Comparison of ENCODE assay signal across 8 cellular contexts in genomic region chr11:45771194-45771941, GRCh38. TPM values are rescaled to one million over a fixed set of nuclear protein-coding genes. Genes with fewer than 3 reads are reported as not detected.
DNase-seq lines count a peak whose midpoint lies in the region; ATAC-seq and TF ChIP-seq lines count a peak whose summit lies in the region.

No MANE protein-coding gene starts in this region.

- DNase-seq in DMS114 treated with DMSO at 0.1 percent for 48 hours (lab: John Stamatoyannopoulos, UW; ENCODE audit: unreplicated experiment) (peak; percentile 20), HuH-7 (ENCODE audit: low spot score) (peak; percentile 65), SJCRH30 (peak; percentile 52 to 81), glomerular visceral epithelial cell (ENCODE audit: extremely low spot score) (peak; percentile 37), osteoblast (ENCODE audit: insufficient read length, low spot score, missing footprints) (peak; percentile 89)
- DNase-seq in activated naive CD4-positive, alpha-beta T cell treated with Interleukin-2 at 50 U/mL for 16 hours = peak; percentile 79

- H3K9me3 ChIP-seq in SJCRH30 (replicated peaks) (no peaks in the 10 kb centered on the region), osteoblast (ENCODE audit: low read depth, low read length) (no peaks in the 10 kb centered on the region)

- no peaks in the 10 kb centered on the region for H3K79me2 ChIP-seq in osteoblast (ENCODE audit: insufficient read depth, low read length)

- peak overlapping the region; percentile 39 for H3K4me3 ChIP-seq in SJCRH30
- peak overlapping the region; percentile 80 for H3K4me3 ChIP-seq in osteoblast (ENCODE audit: insufficient read depth, low read length)

- H3K36me3 ChIP-seq in SJCRH30 (no peaks in the 10 kb centered on the region), osteoblast (ENCODE audit: insufficient read depth, low read length) (no peaks in the 10 kb centered on the region)

- peak overlapping the region; percentile 100 for H3K4me2 ChIP-seq in osteoblast (ENCODE audit: insufficient read depth, low read length)

- H3K4me1 ChIP-seq in SJCRH30 (no peaks in the 10 kb centered on the region), osteoblast (ENCODE audit: insufficient read depth, low read length) (peaks cover 6% of the 10 kb centered on the region)

- peak overlapping the region; percentile 97 for H2AFZ ChIP-seq in osteoblast (ENCODE audit: low read length)

- no peak overlapping the region for H3K27ac ChIP-seq in SJCRH30
- no peak overlapping the region for H3K27ac ChIP-seq in osteoblast (ENCODE audit: low read depth, low read length)
- peak overlapping the region; percentile 40 for H3K27ac ChIP-seq in temporal lobe (ENCODE audit: low read depth, low read length)

- peak; percentile 85 for TF ChIP-seq CTCF in osteoblast (IDR thresholded peaks at IDR 0.05; ENCODE audit: extremely low read depth, low read depth, low read length)

- H3K27me3 ChIP-seq in SJCRH30 = peaks cover 3% of the 10 kb centered on the region; the same call in 1 of the 2 replicates
- peaks cover 24% of the 10 kb centered on the region for H3K27me3 ChIP-seq in osteoblast (ENCODE audit: insufficient read depth, low read length)

- H4K20me1 ChIP-seq in osteoblast (ENCODE audit: insufficient read depth, low read length) = peaks cover 3% of the 10 kb centered on the region

- peak; percentile 53 for ATAC-seq in GM21390 (IDR thresholded peaks at IDR 0.05; ENCODE audit: unreplicated experiment)

RNA-seq across cellular contexts. Expression of gene SLC35C1, which starts 33.6 kb away (rescaled TPM):
- total RNA-seq in SJCRH30 (2014; rRNA removed; shearing (Covaris generic)) = 2.5 and 3.3 TPM in 2 replicates
- total RNA-seq in osteoblast = 10.6 and 12.3 TPM in 2 replicates
- total RNA-seq in temporal lobe = 5.9 TPM

Comparison
In these comparisons a context has a peak if more than half of its experiments do, and no peak if none do; other contexts are left out.
1. DNase-seq: peak in every context shown above with its lines; median percentile 89 in osteoblast; 79 in activated naive CD4-positive, alpha-beta T cell treated with Interleukin-2 at 50 U/mL for 16 hours; 66 in SJCRH30; 65 in HuH-7; 37 in glomerular visceral epithelial cell; 20 in DMS114 treated with DMSO at 0.1 percent for 48 hours.